ENCODE assay signal across 27 cellular contexts in genomic region chr11:130170345-130170744, GRCh38. TPM values are rescaled to one million over a fixed set of nuclear protein-coding genes. Genes with fewer than 3 reads are reported as not detected.
"Had no signal": no experiment of that assay in that cellular context is flagged by ENCODE, and none has a peak within 500 bp of the region (broad histone marks: within the 10 kb centered on the region; RNA-seq: fewer than 3 reads in every experiment).

No MANE protein-coding gene starts in this region.

- H3K9me3 ChIP-seq: neutrophil, pancreas, thyroid gland had no signal

- H3K27me3 ChIP-seq: foreskin keratinocyte, hepatocyte, pancreas, sigmoid colon, thyroid gland had no signal

- H3K27ac Mint-ChIP-seq: activated naive CD4-positive, alpha-beta T cell treated with anti-CD3 and anti-CD28 coated beads, Interleukin-2, amount 10 ng/mL, durations not matched to agents 7 days and 5 days; activated naive CD8-positive, alpha-beta T cell treated with anti-CD3 and anti-CD28 coated beads, Interleukin-2, amount 50 U/mL, for 24 hours; brain; endodermal cell; natural killer cell; stimulated activated naive B cell treated with anti-CD40 and anti-IgM and Interleukin-4, amounts not matched to agents 10 μg/mL and 1 μg/mL and 100 μg/mL, for 72 hours; T-helper 1 cell treated with Interleukin-12 subunit alpha and Interleukin-12 subunit beta and Interleukin-4 antibody, amounts not matched to agents 30 μg/mL and 1 μg/mL, for 36 hours had no signal

- H3K36me3 Mint-ChIP-seq: activated naive CD4-positive, alpha-beta T cell treated with anti-CD3 and anti-CD28 coated beads, Interleukin-2, amount 10 ng/mL, durations not matched to agents 7 days and 5 days; brain; natural killer cell had no signal

- H2AFZ ChIP-seq: hepatocyte had no signal

- H3K9me3 Mint-ChIP-seq: natural killer cell had no signal

- H3K4me1 ChIP-seq: sigmoid colon had no signal

- H3K4me1 Mint-ChIP-seq: activated naive CD4-positive, alpha-beta T cell treated with anti-CD3 and anti-CD28 coated beads, Interleukin-2, amount 10 ng/mL, durations not matched to agents 7 days and 5 days; brain; endodermal cell; natural killer cell had no signal

- H3K27ac ChIP-seq: foreskin keratinocyte, hepatocyte, neutrophil, pancreas, sigmoid colon, spleen had no signal

- DNase-seq: activated CD4-positive, alpha-beta T cell treated with anti-CD3 and anti-CD28 coated beads, Interleukin-2, amount 50 U/mL, for 1 hour; activated CD8-positive, alpha-beta memory T cell treated with anti-CD3 and anti-CD28 coated beads, Interleukin-2, amount 50 U/mL, for 4 hours; activated naive CD4-positive, alpha-beta T cell treated with anti-CD3 and anti-CD28 coated beads, Interleukin-2, amount 10 ng/mL, durations not matched to agents 7 days and 5 days; activated naive CD8-positive, alpha-beta T cell treated with anti-CD3 and anti-CD28 coated beads, Interleukin-2, amount 50 U/mL, for 24 hours; activated T-cell treated with anti-CD3 and anti-CD28 coated beads, Interleukin-2, amount 50 U/mL, for 4 hours; anterior cingulate cortex; central memory CD4-positive, alpha-beta T cell; endodermal cell; foreskin keratinocyte; kidney glomerular epithelial cell; left ventricle myocardium superior; mesendoderm; natural killer cell; pancreas; sigmoid colon; spleen; stimulated activated CD4-positive, alpha-beta T cell treated with anti-CD3 and anti-CD28 coated beads, Interleukin-4, amount 100 ng/mL, for 4 hours; stimulated activated naive B cell treated with anti-CD40 and anti-IgM and Interleukin-4, amounts not matched to agents 10 μg/mL and 1 μg/mL and 100 μg/mL, for 72 hours; thyroid gland had no signal

- H3K4me3 ChIP-seq: hepatocyte, pancreas, sigmoid colon, spleen, thyroid gland had no signal

- ATAC-seq: activated CD4-positive, CD25-positive, alpha-beta regulatory T cell treated with anti-CD3 and anti-CD28 coated beads, Interleukin-2, amount 50 U/mL, for 24 hours; activated naive CD8-positive, alpha-beta T cell treated with anti-CD3 and anti-CD28 coated beads, Interleukin-2, amount 50 U/mL, for 24 hours; activated T-cell treated with anti-CD3 and anti-CD28 coated beads, Interleukin-2, amount 50 U/mL, for 4 hours; foreskin keratinocyte; left ventricle myocardium superior; natural killer cell; pancreas; stimulated activated naive B cell treated with anti-CD40 and anti-IgM and Interleukin-4, amounts not matched to agents 10 μg/mL and 1 μg/mL and 100 μg/mL, for 72 hours had no signal

- H3K36me3 ChIP-seq: neutrophil, pancreas, sigmoid colon, spleen, thyroid gland had no signal

- FAIRE-seq: colon, pancreas, urothelium cell line had no signal

- H3K4me2 ChIP-seq: hepatocyte had no signal

- H3K4me3 Mint-ChIP-seq: activated naive CD4-positive, alpha-beta T cell treated with anti-CD3 and anti-CD28 coated beads, Interleukin-2, amount 10 ng/mL, durations not matched to agents 7 days and 5 days; activated naive CD8-positive, alpha-beta T cell treated with anti-CD3 and anti-CD28 coated beads, Interleukin-2, amount 50 U/mL, for 24 hours; activated T-cell treated with anti-CD3 and anti-CD28 coated beads, Interleukin-2, amount 50 U/mL, for 4 hours; brain; endodermal cell; natural killer cell; stimulated activated naive B cell treated with anti-CD40 and anti-IgM and Interleukin-4, amounts not matched to agents 10 μg/mL and 1 μg/mL and 100 μg/mL, for 72 hours; T-helper 1 cell treated with Interleukin-12 subunit alpha and Interleukin-12 subunit beta and Interleukin-4 antibody, amounts not matched to agents 30 μg/mL and 1 μg/mL, for 36 hours had no signal

RNA-seq across cellular contexts. Expression of gene ST14, which starts 10.8 kb away (rescaled TPM):
- polyA plus RNA-seq: fibroblast of lung had no signal
